ENCODE assay signal across 17 cellular contexts in the genomic region with DNA sequence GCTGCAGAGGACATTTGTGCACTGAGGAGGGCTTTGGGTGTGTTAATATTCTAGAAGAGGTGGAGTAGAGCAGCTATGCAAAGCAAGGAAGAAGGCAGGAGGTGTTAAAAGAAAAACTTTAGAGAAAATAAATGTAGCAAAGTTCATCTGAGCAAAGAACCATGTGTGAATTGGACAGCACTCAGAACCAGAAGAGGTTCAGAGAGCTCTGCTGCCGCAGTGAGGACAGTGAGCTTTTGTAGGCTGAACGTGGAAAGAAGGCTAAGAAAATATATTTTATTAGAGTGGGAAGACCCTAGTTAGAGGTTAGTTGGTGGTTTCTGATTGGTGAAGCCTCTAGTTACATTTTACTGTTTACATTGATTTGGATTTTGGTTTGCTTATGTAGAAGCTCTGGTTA. TPM values are rescaled to one million over a fixed set of nuclear protein-coding genes. Genes with fewer than 3 reads are reported as not detected.
A peak's percentile ranks its signal among the peaks of the same experiment; 100 is the strongest.
DNase-seq lines count a peak whose midpoint lies in the region; ATAC-seq and TF ChIP-seq lines count a peak whose summit lies in the region.
"Had no signal": no experiment of that assay in that cellular context is flagged by ENCODE, and none has a peak within 500 bp of the region (broad histone marks: within the 10 kb centered on the region; RNA-seq: fewer than 3 reads in every experiment).

No MANE protein-coding gene starts in this region.

- ATAC-seq in central memory CD8-positive, alpha-beta T cell (replicated peaks; ENCODE audit: extremely low read depth, poor library complexity, severe bottlenecking), result no peak
- no peak for ATAC-seq in stimulated activated effector memory CD8-positive, alpha-beta T cell treated with anti-CD3 and anti-CD28 coated beads, Interleukin-12 subunit alpha, Interleukin-12 subunit beta, amount 100 ng/mL, for 72 hours
- ATAC-seq: PC-3 had no signal

- no peak overlapping the region for H3K27ac ChIP-seq in breast epithelium
- H3K27ac ChIP-seq in effector memory CD4-positive, alpha-beta T cell (ENCODE audit: insufficient read depth, low read length, poor library complexity, severe bottlenecking), result no peak overlapping the region
- H3K27ac ChIP-seq: BLaER1, RWPE1 had no signal

- intact Hi-C loops in breast epithelium (cut with DNase I; ENCODE audit: low total_unique reads), result no loop called here

- TF ChIP-seq POLR2A in breast epithelium (IDR thresholded peaks at IDR 0.05), result no peak

- peaks cover 80% of the 10 kb centered on the region for H3K36me3 Mint-ChIP-seq in activated T-cell treated with anti-CD3 and anti-CD28 coated beads, Interleukin-2, amount 50 U/mL, for 24 hours (ENCODE audit: low read depth)
- peaks cover 10% of the 10 kb centered on the region for H3K36me3 Mint-ChIP-seq in IgD-negative memory B cell
- H3K36me3 Mint-ChIP-seq in central memory CD8-positive, alpha-beta T cell (ENCODE audit: insufficient read depth), result peaks cover 46% of the 10 kb centered on the region
- peaks cover 75% of the 10 kb centered on the region for H3K36me3 Mint-ChIP-seq in stimulated activated effector memory CD8-positive, alpha-beta T cell treated with anti-CD3 and anti-CD28 coated beads, Interleukin-12 subunit alpha, Interleukin-12 subunit beta, amount 100 ng/mL, for 72 hours

- H3K27me3 ChIP-seq in breast epithelium, result no peaks in the 10 kb centered on the region
- no peaks in the 10 kb centered on the region for H3K27me3 ChIP-seq in effector memory CD4-positive, alpha-beta T cell (replicated peaks; ENCODE audit: control insufficient read depth, insufficient read depth, low read length, poor library complexity, severe bottlenecking)
- H3K27me3 ChIP-seq: BLaER1 had no signal

- H3K4me1 ChIP-seq in breast epithelium, result peaks cover 0 to 13% of the 10 kb centered on the region in 2 donors
- H3K4me1 ChIP-seq in effector memory CD4-positive, alpha-beta T cell (ENCODE audit: control insufficient read depth, insufficient read depth, low read length, poor library complexity, severe bottlenecking), result no peaks in the 10 kb centered on the region

- no peak overlapping the region for H3K4me3 Mint-ChIP-seq in activated T-cell treated with anti-CD3 and anti-CD28 coated beads, Interleukin-2, amount 50 U/mL, for 24 hours
- peak overlapping the region in 2 of 4 donors; percentile 1 to 34 for H3K4me3 Mint-ChIP-seq in IgD-negative memory B cell
- no peak overlapping the region for H3K4me3 Mint-ChIP-seq in central memory CD8-positive, alpha-beta T cell
- H3K4me3 Mint-ChIP-seq in stimulated activated effector memory CD8-positive, alpha-beta T cell treated with anti-CD3 and anti-CD28 coated beads, Interleukin-12 subunit alpha, Interleukin-12 subunit beta, amount 100 ng/mL, for 72 hours, result no peak overlapping the region

- no peaks in the 10 kb centered on the region for H3K9me3 ChIP-seq in breast epithelium
- no peaks in the 10 kb centered on the region for H3K9me3 ChIP-seq in effector memory CD4-positive, alpha-beta T cell (ENCODE audit: control insufficient read depth, low read length)

- H3K4me1 Mint-ChIP-seq in activated T-cell treated with anti-CD3 and anti-CD28 coated beads, Interleukin-2, amount 50 U/mL, for 24 hours (ENCODE audit: low read depth), result peaks cover 6% of the 10 kb centered on the region
- H3K4me1 Mint-ChIP-seq in IgD-negative memory B cell, result peaks cover 30 to 43% (median 36%) of the 10 kb centered on the region in 3 donors
- H3K4me1 Mint-ChIP-seq in central memory CD8-positive, alpha-beta T cell, result peaks cover 52% of the 10 kb centered on the region
- H3K4me1 Mint-ChIP-seq in stimulated activated effector memory CD8-positive, alpha-beta T cell treated with anti-CD3 and anti-CD28 coated beads, Interleukin-12 subunit alpha, Interleukin-12 subunit beta, amount 100 ng/mL, for 72 hours, result peaks cover 41% of the 10 kb centered on the region

- no peaks in the 10 kb centered on the region for H3K36me3 ChIP-seq in breast epithelium
- peaks cover 56% of the 10 kb centered on the region for H3K36me3 ChIP-seq in effector memory CD4-positive, alpha-beta T cell (ENCODE audit: control insufficient read depth, insufficient read depth, low read length)

- H3K4me3 ChIP-seq in breast epithelium, result no peak overlapping the region
- H3K4me3 ChIP-seq in effector memory CD4-positive, alpha-beta T cell (ENCODE audit: insufficient read depth, low read depth, low read length, poor library complexity, severe bottlenecking), result no peak overlapping the region
- H3K4me3 ChIP-seq: BLaER1 had no signal

- no peaks in the 10 kb centered on the region for H3K9me3 Mint-ChIP-seq in activated T-cell treated with anti-CD3 and anti-CD28 coated beads, Interleukin-2, amount 50 U/mL, for 24 hours
- H3K9me3 Mint-ChIP-seq in IgD-negative memory B cell, result no peaks in the 10 kb centered on the region
- no peaks in the 10 kb centered on the region for H3K9me3 Mint-ChIP-seq in central memory CD8-positive, alpha-beta T cell
- no peaks in the 10 kb centered on the region for H3K9me3 Mint-ChIP-seq in stimulated activated effector memory CD8-positive, alpha-beta T cell treated with anti-CD3 and anti-CD28 coated beads, Interleukin-12 subunit alpha, Interleukin-12 subunit beta, amount 100 ng/mL, for 72 hours

- H3K27me3 Mint-ChIP-seq in activated T-cell treated with anti-CD3 and anti-CD28 coated beads, Interleukin-2, amount 50 U/mL, for 24 hours, result no peaks in the 10 kb centered on the region
- no peaks in the 10 kb centered on the region for H3K27me3 Mint-ChIP-seq in IgD-negative memory B cell
- no peaks in the 10 kb centered on the region for H3K27me3 Mint-ChIP-seq in central memory CD8-positive, alpha-beta T cell

- DNase-seq in activated T-cell treated with anti-CD3 and anti-CD28 coated beads, Interleukin-2, amount 50 U/mL, for 24 hours, result no peak
- DNase-seq in activated T-cell treated with anti-CD3 and anti-CD28 coated beads for 4 hours (no peak), occipital lobe (lab: John Stamatoyannopoulos, UW) (no peak), breast epithelium (ENCODE audit: low spot score in 2 of 2) (no peak)
- no peak for DNase-seq in central memory CD8-positive, alpha-beta T cell (ENCODE audit: low spot score in 2 of 2)
- no peak for DNase-seq in stimulated activated effector memory CD8-positive, alpha-beta T cell treated with anti-CD3 and anti-CD28 coated beads, Interleukin-12 subunit alpha, Interleukin-12 subunit beta, amount 100 ng/mL, for 72 hours (ENCODE audit: low spot score in 2 of 2)
- DNase-seq in effector memory CD4-positive, alpha-beta T cell, result no peak
- DNase-seq: DND-41, HCEC 1CT, KG1, NCI-H1436 treated with DMSO at 0.1 percent for 48 hours, NCI-H2029 treated with DMSO at 0.1 percent for 48 hours, NCI-H748 treated with DMSO at 0.1 percent for 48 hours, PC-3 had no signal

- H3K27ac Mint-ChIP-seq in activated T-cell treated with anti-CD3 and anti-CD28 coated beads, Interleukin-2, amount 50 U/mL, for 24 hours, result peak overlapping the region; percentile 39
- H3K27ac Mint-ChIP-seq in IgD-negative memory B cell, result peak overlapping the region in 2 of 3 donors; percentile 68 to 71
- peak overlapping the region; percentile 11 for H3K27ac Mint-ChIP-seq in central memory CD8-positive, alpha-beta T cell (ENCODE audit: low read depth)
- peak overlapping the region; percentile 17 for H3K27ac Mint-ChIP-seq in stimulated activated effector memory CD8-positive, alpha-beta T cell treated with anti-CD3 and anti-CD28 coated beads, Interleukin-12 subunit alpha, Interleukin-12 subunit beta, amount 100 ng/mL, for 72 hours

- no peak for TF ChIP-seq CTCF in breast epithelium (IDR thresholded peaks at IDR 0.05)

RNA-seq across cellular contexts. Expression of gene ST6GAL1, which starts 50.7 kb away (rescaled TPM):
- 257 TPM for polyA plus RNA-seq in IgD-negative memory B cell
- total RNA-seq in occipital lobe, result 39.6 TPM
- 10 to 100 TPM; 28.5 to 79.6 (median 42.3) TPM for total RNA-seq in breast epithelium

Comparison
In these comparisons a context has a peak if more than half of its experiments do, and no peak if none do; other contexts are left out.
1. H3K27ac Mint-ChIP-seq: peak in every context shown above with its lines; median percentile 70 in IgD-negative memory B cell; 39 in activated T-cell treated with anti-CD3 and anti-CD28 coated beads, Interleukin-2, amount 50 U/mL, for 24 hours; 17 in stimulated activated effector memory CD8-positive, alpha-beta T cell treated with anti-CD3 and anti-CD28 coated beads, Interleukin-12 subunit alpha, Interleukin-12 subunit beta, amount 100 ng/mL, for 72 hours; 11 in central memory CD8-positive, alpha-beta T cell.